Comparison of ENCODE assay signal across 8 cellular contexts in genomic region chr12:103929051-103929908, GRCh38.
DNase-seq lines count a peak whose midpoint lies in the region; ATAC-seq lines count a peak whose summit lies in the region.

No MANE protein-coding gene starts in this region.

- H3K4me1 ChIP-seq in HUES6 (ENCODE audit: control insufficient read depth, insufficient read depth, low read length) (peaks cover 25% of the 10 kb centered on the region), NT2/D1 (ENCODE audit: insufficient read depth, insufficient read length) (no peaks in the 10 kb centered on the region), endocrine pancreas (ENCODE audit: control insufficient read depth, insufficient read depth, low read length) (peaks cover 13% of the 10 kb centered on the region)

- H3K9ac ChIP-seq in HUES6 (ENCODE audit: low read length) (peak overlapping the region; percentile 72), NT2/D1 (ENCODE audit: insufficient read length, low read depth) (peak overlapping the region; percentile 85), endocrine pancreas (ENCODE audit: control insufficient read depth, insufficient read depth, low read length) (peak overlapping the region; percentile 88)

- H3K36me3 ChIP-seq in HUES6 (ENCODE audit: control insufficient read depth, insufficient read depth, low read length) = peaks cover 32% of the 10 kb centered on the region
- H3K36me3 ChIP-seq in NT2/D1 (ENCODE audit: insufficient read depth, insufficient read length, low read length) = peaks cover 33% of the 10 kb centered on the region
- peaks cover 4% of the 10 kb centered on the region for H3K36me3 ChIP-seq in endocrine pancreas (ENCODE audit: control insufficient read depth, insufficient read depth, low read length)

- no peaks in the 10 kb centered on the region for H3K27me3 Mint-ChIP-seq in memory B cell

- H3K27me3 ChIP-seq in HUES6 (ENCODE audit: control insufficient read depth, insufficient read depth, low read length) (no peaks in the 10 kb centered on the region), NT2/D1 (ENCODE audit: insufficient read depth, insufficient read length) (no peaks in the 10 kb centered on the region), endocrine pancreas (ENCODE audit: control insufficient read depth, insufficient read depth, low read length) (no peaks in the 10 kb centered on the region)

- no peaks in the 10 kb centered on the region for H3K9me3 ChIP-seq in HUES6 (ENCODE audit: control insufficient read depth, insufficient read depth, low read depth, low read length)
- H3K9me3 ChIP-seq in NT2/D1 (ENCODE audit: insufficient read depth, low read length) = no peaks in the 10 kb centered on the region
- H3K9me3 ChIP-seq in endocrine pancreas (ENCODE audit: control insufficient read depth, low read length) = no peaks in the 10 kb centered on the region

- H3K9me3 Mint-ChIP-seq in memory B cell = no peaks in the 10 kb centered on the region

- H3K4me3 ChIP-seq in HUES6 (ENCODE audit: low read depth, low read length) (peak overlapping the region; percentile 74), NT2/D1 (ENCODE audit: insufficient read length, low read depth) (peak overlapping the region; percentile 75), endocrine pancreas (ENCODE audit: control insufficient read depth, insufficient read depth, low read length) (peak overlapping the region; percentile 82)

- H3K4me3 Mint-ChIP-seq in memory B cell = peak overlapping the region; percentile 98

- peaks cover 10% of the 10 kb centered on the region for H3K36me3 Mint-ChIP-seq in memory B cell

- DNase-seq in C1 segment of cervical spinal cord (lab: John Stamatoyannopoulos, UW) = peak in 13 of 14 donors; percentile 77 to 99 (median 96)
- DNase-seq in NT2/D1 (ENCODE audit: low read depth, low spot score) = peak; percentile 81
- DNase-seq in activated CD8-positive, alpha-beta memory T cell treated with anti-CD3 and anti-CD28 coated beads, Interleukin-2, amount 50 U/mL, for 24 hours (ENCODE audit: extremely low read depth) = peak; percentile 61
- peak; percentile 81 to 82 for DNase-seq in memory B cell (ENCODE audit: low spot score in 2 of 2)
- DNase-seq in stimulated activated CD4-positive, alpha-beta T cell treated with anti-CD3 and anti-CD28 coated beads, TNF-alpha, amount 100 ng/mL, for 48 hours (ENCODE audit: low read depth in 3 of 3) = peak in 2 of 3 donors; percentile 55 to 69

- peaks cover 38% of the 10 kb centered on the region for H3K4me1 Mint-ChIP-seq in memory B cell

- H3K27ac ChIP-seq in HUES6 (ENCODE audit: low read depth, low read length) = 0 out of 2 replicates have a peak overlapping the region, but pooled peaks have one; percentile 22

- ATAC-seq in GM19467 (IDR thresholded peaks at IDR 0.05; ENCODE audit: unreplicated experiment) (peak; percentile 12), memory B cell (ENCODE audit: low read depth) (peak; percentile 45)

- peak overlapping the region; percentile 99 for H3K27ac Mint-ChIP-seq in memory B cell

Comparison
In these comparisons a context has a peak if more than half of its experiments do, and no peak if none do; other contexts are left out.
1. Peak in every context shown above with its lines: DNase-seq, ATAC-seq, H3K4me3 ChIP-seq and H3K27ac ChIP-seq.